Comparison of ENCODE assay signal across 14 cellular contexts in genomic region chr10:43299579-43299978, GRCh38. TPM values are rescaled to one million over a fixed set of nuclear protein-coding genes. Genes with fewer than 3 reads are reported as not detected.
DNase-seq lines count a peak whose midpoint lies in the region; ATAC-seq and TF ChIP-seq lines count a peak whose summit lies in the region.
"Had no signal": no experiment of that assay in that cellular context is flagged by ENCODE, and none has a peak within 500 bp of the region (broad histone marks: within the 10 kb centered on the region; RNA-seq: fewer than 3 reads in every experiment).

No MANE protein-coding gene starts in this region.

- H3K79me2 ChIP-seq in MM.1S (ENCODE audit: low read length): no peaks in the 10 kb centered on the region

- no peak overlapping the region for H3K4me3 Mint-ChIP-seq in activated CD8-positive, alpha-beta T cell treated with anti-CD3 and anti-CD28 coated beads for 36 hours
- H3K4me3 Mint-ChIP-seq in activated naive CD8-positive, alpha-beta T cell treated with anti-CD3 and anti-CD28 coated beads, Interleukin-2, amount 10 ng/mL, durations not matched to agents 7 days and 5 days: peak overlapping the region; percentile 17

- DNase-seq in MM.1S (no peak), medulla oblongata (ENCODE audit: extremely low spot score) (no peak), stomach (no peak), cardiac septum (ENCODE audit: low spot score) (no peak)
- DNase-seq in activated CD8-positive, alpha-beta T cell treated with anti-CD3 and anti-CD28 coated beads for 36 hours: peak; percentile 79
- peak; percentile 56 for DNase-seq in activated naive CD8-positive, alpha-beta T cell treated with anti-CD3 and anti-CD28 coated beads, Interleukin-2, amount 10 ng/mL, durations not matched to agents 7 days and 5 days
- peak; percentile 55 for DNase-seq in stimulated activated CD4-positive, alpha-beta T cell treated with anti-CD3 and anti-CD28 coated beads, Interleukin-2, amount 100 ng/mL, for 24 hours
- DNase-seq: MV-4-11, NCI-H226, PC-9 had no signal

- H3K9me3 Mint-ChIP-seq in activated CD8-positive, alpha-beta T cell treated with anti-CD3 and anti-CD28 coated beads for 36 hours: peaks cover 3% of the 10 kb centered on the region
- H3K9me3 Mint-ChIP-seq in activated naive CD8-positive, alpha-beta T cell treated with anti-CD3 and anti-CD28 coated beads, Interleukin-2, amount 10 ng/mL, durations not matched to agents 7 days and 5 days: peaks cover 10% of the 10 kb centered on the region

- peak overlapping the region; percentile 24; the same call in 1 of the 2 replicates for H3K4me2 ChIP-seq in MM.1S (ENCODE audit: low read depth, low read length)
- H3K4me2 ChIP-seq: PC-9 had no signal

- H3F3A ChIP-seq in MM.1S (ENCODE audit: insufficient read depth, low read length): no peaks in the 10 kb centered on the region

- H3K36me3 ChIP-seq in MM.1S (replicated peaks; ENCODE audit: insufficient read depth, low read length) (no peaks in the 10 kb centered on the region), stomach (no peaks in the 10 kb centered on the region)
- H3K36me3 ChIP-seq: HAP-1 had no signal

- no peak overlapping the region for H2AFZ ChIP-seq in MM.1S (ENCODE audit: low read length)
- H2AFZ ChIP-seq: PC-9 had no signal

- peak overlapping the region; percentile 65 for H3K27ac Mint-ChIP-seq in activated CD8-positive, alpha-beta T cell treated with anti-CD3 and anti-CD28 coated beads for 36 hours
- H3K27ac Mint-ChIP-seq in activated naive CD8-positive, alpha-beta T cell treated with anti-CD3 and anti-CD28 coated beads, Interleukin-2, amount 10 ng/mL, durations not matched to agents 7 days and 5 days: peak overlapping the region; percentile 81

- TF ChIP-seq POLR2A in stomach (IDR thresholded peaks at IDR 0.05): no peak

- no peaks in the 10 kb centered on the region for H4K20me1 ChIP-seq in MM.1S (ENCODE audit: insufficient read depth, low read length)

- peaks cover 4% of the 10 kb centered on the region; the same call in 1 of the 2 replicates for H3K4me1 ChIP-seq in MM.1S (ENCODE audit: low read length)
- peaks cover 0 to 8% (median 6%) of the 10 kb centered on the region in 4 donors for H3K4me1 ChIP-seq in stomach

- H3K9me2 ChIP-seq in MM.1S (replicated peaks; ENCODE audit: insufficient read depth, low read length): no peaks in the 10 kb centered on the region

- CTCF ChIA-PET in activated CD8-positive, alpha-beta T cell treated with anti-CD3 and anti-CD28 coated beads for 36 hours (lab: Charles Lee): interaction anchor here (0.8 to 2.3 kb wide), 5 partner anchors 9 to 162 kb away, joined by 3 to 6 read pairs (median 3); no protein-coding TSS in a partner anchor

- no peak for TF ChIP-seq EP300 in stomach (IDR thresholded peaks at IDR 0.05)

- H3K9ac ChIP-seq in MM.1S (ENCODE audit: low read length): no peak overlapping the region

- WGBS in stomach, 5 donors: 57 to 74% (median 69%) methylated on average over 7 of the region's 7 CpGs

- no peak overlapping the region for H3K4me3 ChIP-seq in MM.1S (ENCODE audit: low read length)
- H3K4me3 ChIP-seq in stomach: no peak overlapping the region
- H3K4me3 ChIP-seq: HAP-1, lung, PC-9 had no signal

- H3K27me3 ChIP-seq in MM.1S (replicated peaks; ENCODE audit: insufficient read depth, low read length): 0 out of 2 replicates have a peak, but pooled peaks cover 4% of the 10 kb centered on the region
- peaks cover 0 to 36% (median 10%) of the 10 kb centered on the region in 3 donors for H3K27me3 ChIP-seq in stomach

- intact Hi-C loops in activated CD8-positive, alpha-beta T cell treated with anti-CD3 and anti-CD28 coated beads for 36 hours (cut with micrococcal nuclease): no loop called here
- intact Hi-C loops in stomach (cut with DNase I; ENCODE audit: low total_unique reads): loop anchor here (5.0 to 10.0 kb wide), 2 partner anchors 55 to 163 kb away; no protein-coding TSS in a partner anchor
- intact Hi-C loops in cardiac septum (cut with DNase I): no loop called here

- H3K27ac ChIP-seq in MM.1S (ENCODE audit: low read length) (no peak overlapping the region), stomach (no peak overlapping the region)
- H3K27ac ChIP-seq: PC-9 had no signal

- peaks cover 33% of the 10 kb centered on the region for H3K4me1 Mint-ChIP-seq in activated CD8-positive, alpha-beta T cell treated with anti-CD3 and anti-CD28 coated beads for 36 hours (ENCODE audit: low read depth)
- peaks cover 51% of the 10 kb centered on the region for H3K4me1 Mint-ChIP-seq in activated naive CD8-positive, alpha-beta T cell treated with anti-CD3 and anti-CD28 coated beads, Interleukin-2, amount 10 ng/mL, durations not matched to agents 7 days and 5 days

- H3K27me3 Mint-ChIP-seq in activated CD8-positive, alpha-beta T cell treated with anti-CD3 and anti-CD28 coated beads for 36 hours: peaks cover 10% of the 10 kb centered on the region
- peaks cover 17% of the 10 kb centered on the region for H3K27me3 Mint-ChIP-seq in activated naive CD8-positive, alpha-beta T cell treated with anti-CD3 and anti-CD28 coated beads, Interleukin-2, amount 10 ng/mL, durations not matched to agents 7 days and 5 days

- no peak for TF ChIP-seq CTCF in MM.1S (IDR thresholded peaks at IDR 0.05; ENCODE audit: low read length)
- no peak for TF ChIP-seq CTCF in activated CD8-positive, alpha-beta T cell treated with anti-CD3 and anti-CD28 coated beads for 36 hours (IDR thresholded peaks at IDR 0.05)
- no peak for TF ChIP-seq CTCF in stomach (IDR thresholded peaks at IDR 0.05)

- POLR2A ChIA-PET in activated CD8-positive, alpha-beta T cell treated with anti-CD3 and anti-CD28 coated beads for 36 hours (lab: Charles Lee): no interaction called here
- POLR2A ChIA-PET in activated naive CD8-positive, alpha-beta T cell treated with anti-CD3 and anti-CD28 coated beads, Interleukin-2, amount 10 ng/mL, durations not matched to agents 7 days and 5 days (lab: Charles Lee): interaction anchor here (0.7 to 1.1 kb wide), 2 partner anchors 12 to 24 kb away, joined by 3 to 7 read pairs; no protein-coding TSS in a partner anchor

- H3K9me3 ChIP-seq in MM.1S (replicated peaks; ENCODE audit: insufficient read depth, low read length) (no peaks in the 10 kb centered on the region), stomach (no peaks in the 10 kb centered on the region)
- H3K9me3 ChIP-seq: HAP-1 had no signal

- no peaks in the 10 kb centered on the region for H3K36me3 Mint-ChIP-seq in activated CD8-positive, alpha-beta T cell treated with anti-CD3 and anti-CD28 coated beads for 36 hours (ENCODE audit: low read depth)
- peaks cover 19% of the 10 kb centered on the region for H3K36me3 Mint-ChIP-seq in activated naive CD8-positive, alpha-beta T cell treated with anti-CD3 and anti-CD28 coated beads, Interleukin-2, amount 10 ng/mL, durations not matched to agents 7 days and 5 days

- peak; percentile 89 for ATAC-seq in activated CD8-positive, alpha-beta T cell treated with anti-CD3 and anti-CD28 coated beads for 36 hours
- ATAC-seq in activated naive CD8-positive, alpha-beta T cell treated with anti-CD3 and anti-CD28 coated beads, Interleukin-2, amount 10 ng/mL, durations not matched to agents 7 days and 5 days (ENCODE audit: low read depth): peak; percentile 83
- no peak for ATAC-seq in HG03039 (IDR thresholded peaks at IDR 0.05; ENCODE audit: unreplicated experiment)

RNA-seq across cellular contexts. Expression of gene RASGEF1A, which starts 32.7 kb away (rescaled TPM):
- total RNA-seq in activated CD8-positive, alpha-beta T cell treated with anti-CD3 and anti-CD28 coated beads for 36 hours: 1 to 10 TPM; 1.2 to 1.5 TPM
- total RNA-seq in activated naive CD8-positive, alpha-beta T cell treated with anti-CD3 and anti-CD28 coated beads, Interleukin-2, amount 10 ng/mL, durations not matched to agents 7 days and 5 days: 1 to 10 TPM; 4.4 to 4.9 TPM
- total RNA-seq in stomach (1 to 10 TPM in 1 of 5 donors, under 1 TPM in 2, not detected in 2; 0.55 to 2.9 (median 0.87) TPM), cardiac septum (1.0 TPM)
- polyA plus RNA-seq in stomach: under 1 TPM; 0.46 to 0.70 (median 0.68) TPM
- total RNA-seq: osteocyte had no signal

Comparison
In these comparisons a context has a peak if more than half of its experiments do, and no peak if none do; other contexts are left out.
1. DNase-seq: peak in activated CD8-positive, alpha-beta T cell treated with anti-CD3 and anti-CD28 coated beads for 36 hours (single experiment), activated naive CD8-positive, alpha-beta T cell treated with anti-CD3 and anti-CD28 coated beads, Interleukin-2, amount 10 ng/mL, durations not matched to agents 7 days and 5 days (single experiment) and stimulated activated CD4-positive, alpha-beta T cell treated with anti-CD3 and anti-CD28 coated beads, Interleukin-2, amount 100 ng/mL, for 24 hours (2 of 2); none in MM.1S (single experiment), medulla oblongata (single experiment), stomach (single experiment) and cardiac septum (single experiment).